Comparison of ENCODE assay signal across 9 cellular contexts in the genomic region with DNA sequence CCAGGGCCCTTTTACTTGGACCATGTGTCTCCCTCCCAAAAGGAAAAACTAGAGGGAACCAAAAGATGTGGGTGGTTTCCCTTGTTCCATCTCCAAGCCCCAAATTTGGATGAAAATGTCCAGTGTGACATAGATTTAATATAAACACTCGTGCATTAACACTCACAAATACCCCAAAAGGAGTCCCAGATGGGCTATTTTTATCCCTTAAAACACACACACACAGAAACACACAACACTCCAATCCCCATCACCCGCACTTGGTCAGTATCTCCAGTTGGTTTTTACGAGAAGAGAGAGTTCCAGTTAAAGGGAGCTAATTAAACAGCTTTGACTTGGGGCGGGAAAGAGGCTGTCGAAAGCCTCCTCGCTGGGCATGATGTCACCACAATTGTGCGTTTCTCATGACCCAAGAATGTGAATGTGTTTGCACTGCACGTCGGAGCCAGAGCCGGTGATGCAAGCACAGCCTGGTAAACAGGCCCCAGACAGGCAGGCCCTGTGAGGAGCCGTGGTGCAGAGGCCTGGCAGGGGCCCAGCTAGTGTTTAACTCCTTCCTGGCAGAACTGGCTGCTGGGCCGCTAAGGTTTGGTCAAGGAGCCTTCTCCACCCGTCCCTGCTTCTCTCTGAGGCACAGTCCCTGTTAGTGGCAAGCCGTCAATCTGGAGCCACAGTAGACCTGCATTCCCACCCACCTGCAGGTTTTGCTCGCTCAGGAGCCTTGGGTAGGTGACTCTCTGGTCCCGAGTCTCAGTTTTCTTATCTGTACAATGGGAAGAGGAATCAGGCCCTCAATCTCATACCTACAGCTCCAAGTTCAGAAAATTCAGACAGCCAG. TPM values are rescaled to one million over a fixed set of nuclear protein-coding genes. Genes with fewer than 3 reads are reported as not detected.
DNase-seq lines count a peak whose midpoint lies in the region; ATAC-seq and TF ChIP-seq lines count a peak whose summit lies in the region.
"Had no signal": no experiment of that assay in that cellular context is flagged by ENCODE, and none has a peak within 500 bp of the region (broad histone marks: within the 10 kb centered on the region; RNA-seq: fewer than 3 reads in every experiment).

No MANE protein-coding gene starts in this region.

- H3K4me3 ChIP-seq in BE2C (ENCODE audit: low read depth, low read length), result no peak overlapping the region
- H3K4me3 ChIP-seq in liver (ENCODE audit: low read depth in 1 of 3, low read length in 3 of 3), result no peak overlapping the region
- H3K4me3 ChIP-seq in testis, result no peak overlapping the region

- intact Hi-C loops in testis (cut with DNase I; ENCODE audit: low total_unique reads), result no loop called here

- peak; percentile 4 to 52 for TF ChIP-seq RAD21 in liver (IDR thresholded peaks at IDR 0.05)

- H3K4me1 Mint-ChIP-seq in chondrocyte (ENCODE audit: low read depth), result peaks cover 19% of the 10 kb centered on the region
- H3K4me1 Mint-ChIP-seq: central memory CD8-positive, alpha-beta T cell had no signal

- 43% methylated on average over 16 of the region's 16 CpGs for WGBS in liver
- 47% methylated on average over 9 to 15 of the region's 16 CpGs for WGBS in testis, 2 donors

- H3K4me3 Mint-ChIP-seq in chondrocyte (ENCODE audit: unreplicated experiment), result no peak overlapping the region
- H3K4me3 Mint-ChIP-seq: central memory CD8-positive, alpha-beta T cell had no signal

- H3K27ac ChIP-seq in liver (ENCODE audit: low read depth in 1 of 2, low read length in 2 of 2) (peak overlapping the region; percentile 46 to 59), testis (peak overlapping the region in 1 of 2 donors; percentile 10)

- TF ChIP-seq POLR2A in testis (IDR thresholded peaks at IDR 0.05), result no peak

- peak; percentile 64 for DNase-seq in BE2C
- peak; percentile 27 for DNase-seq in NCI-H1092 treated with DMSO at 0.1 percent for 48 hours (lab: John Stamatoyannopoulos, UW)
- peak; percentile 93 for DNase-seq in chondrocyte (ENCODE audit: low spot score)
- DNase-seq in testis, result peak; percentile 69
- DNase-seq in NCI-H1105 treated with DMSO at 0.1 percent for 48 hours (lab: John Stamatoyannopoulos, UW), result no peak

- H3K27me3 ChIP-seq in BE2C (no peaks in the 10 kb centered on the region), liver (ENCODE audit: control insufficient read depth in 4 of 4, insufficient read depth in 4 of 4, low read length in 3 of 4) (no peaks in the 10 kb centered on the region), testis (no peaks in the 10 kb centered on the region)

- H3K9ac ChIP-seq in liver (ENCODE audit: low read depth in 1 of 2, low read length in 2 of 2), result peak overlapping the region in 1 of 2 donors; percentile 43

- ATAC-seq in HG03460 (IDR thresholded peaks at IDR 0.05; ENCODE audit: unreplicated experiment), result no peak
- no peak for ATAC-seq in GM18907 (IDR thresholded peaks at IDR 0.05; ENCODE audit: unreplicated experiment)

- H3K9me3 Mint-ChIP-seq in chondrocyte (ENCODE audit: low read depth), result no peaks in the 10 kb centered on the region
- H3K9me3 Mint-ChIP-seq: central memory CD8-positive, alpha-beta T cell had no signal

- TF ChIP-seq CTCF in BE2C (IDR thresholded peaks at IDR 0.05; ENCODE audit: low read depth, low read length) (no peak), chondrocyte (IDR thresholded peaks at IDR 0.05) (no peak), liver (IDR thresholded peaks at IDR 0.05; ENCODE audit: low read depth, low read length, missing input control) (no peak), testis (IDR thresholded peaks at IDR 0.05) (no peak)

- peak overlapping the region; percentile 67 for H3K27ac Mint-ChIP-seq in chondrocyte (ENCODE audit: unreplicated experiment)

- no peaks in the 10 kb centered on the region for H3K27me3 Mint-ChIP-seq in chondrocyte (ENCODE audit: low read depth)
- H3K27me3 Mint-ChIP-seq: central memory CD8-positive, alpha-beta T cell had no signal

- H3K9me3 ChIP-seq in BE2C (no peaks in the 10 kb centered on the region), liver (ENCODE audit: control insufficient read depth in 4 of 4, low read length in 3 of 4) (no peaks in the 10 kb centered on the region), testis (no peaks in the 10 kb centered on the region)

- no peaks in the 10 kb centered on the region for H3K36me3 Mint-ChIP-seq in chondrocyte (ENCODE audit: low read depth)

- H3K4me1 ChIP-seq in BE2C (no peaks in the 10 kb centered on the region), liver (ENCODE audit: control insufficient read depth in 4 of 4, insufficient read depth in 4 of 4, low read length in 3 of 4) (peaks cover 0 to 5% (median 1%) of the 10 kb centered on the region in 4 donors), testis (peaks cover 5% of the 10 kb centered on the region)

- H3K36me3 ChIP-seq in BE2C (no peaks in the 10 kb centered on the region), liver (ENCODE audit: control insufficient read depth in 4 of 4, insufficient read depth in 3 of 4, low read depth in 1 of 4, low read length in 3 of 4) (no peaks in the 10 kb centered on the region), testis (ENCODE audit: low read depth, missing control alignments) (no peaks in the 10 kb centered on the region)

TF ChIP-seq in liver, 16 proteins besides CTCF, POLR2A, EP300 and RAD21 (continues in another document):
- TF ChIP-seq REST (IDR thresholded peaks at IDR 0.05), result no peak
- peak; percentile 67 to 88 for TF ChIP-seq JUND (IDR thresholded peaks at IDR 0.05)
- no peak for TF ChIP-seq YY1 (IDR thresholded peaks at IDR 0.05)
- TF ChIP-seq, protein P1, sequence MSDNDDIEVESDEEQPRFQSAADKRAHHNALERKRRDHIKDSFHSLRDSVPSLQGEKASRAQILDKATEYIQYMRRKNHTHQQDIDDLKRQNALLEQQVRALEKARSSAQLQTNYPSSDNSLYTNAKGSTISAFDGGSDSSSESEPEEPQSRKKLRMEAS (IDR thresholded peaks at IDR 0.05), result peak; percentile 29
- peak; percentile 98 for TF ChIP-seq ATF3 (IDR thresholded peaks at IDR 0.05)
- TF ChIP-seq, protein P2, sequence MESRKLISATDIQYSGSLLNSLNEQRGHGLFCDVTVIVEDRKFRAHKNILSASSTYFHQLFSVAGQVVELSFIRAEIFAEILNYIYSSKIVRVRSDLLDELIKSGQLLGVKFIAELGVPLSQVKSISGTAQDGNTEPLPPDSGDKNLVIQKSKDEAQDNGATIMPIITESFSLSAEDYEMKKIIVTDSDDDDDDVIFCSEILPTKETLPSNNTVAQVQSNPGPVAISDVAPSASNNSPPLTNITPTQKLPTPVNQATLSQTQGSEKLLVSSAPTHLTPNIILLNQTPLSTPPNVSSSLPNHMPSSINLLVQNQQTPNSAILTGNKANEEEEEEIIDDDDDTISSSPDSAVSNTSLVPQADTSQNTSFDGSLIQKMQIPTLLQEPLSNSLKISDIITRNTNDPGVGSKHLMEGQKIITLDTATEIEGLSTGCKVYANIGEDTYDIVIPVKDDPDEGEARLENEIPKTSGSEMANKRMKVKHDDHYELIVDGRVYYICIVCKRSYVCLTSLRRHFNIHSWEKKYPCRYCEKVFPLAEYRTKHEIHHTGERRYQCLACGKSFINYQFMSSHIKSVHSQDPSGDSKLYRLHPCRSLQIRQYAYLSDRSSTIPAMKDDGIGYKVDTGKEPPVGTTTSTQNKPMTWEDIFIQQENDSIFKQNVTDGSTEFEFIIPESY (IDR thresholded peaks at IDR 0.05), result no peak
- TF ChIP-seq GABPA (IDR thresholded peaks at IDR 0.05 in 1 of 2, conservative IDR thresholded peaks at IDR 0.05 in 1 of 2), result no peak
- TF ChIP-seq NR2F2 (IDR thresholded peaks at IDR 0.05), result peak; percentile 36
- no peak for TF ChIP-seq TAF1 (conservative IDR thresholded peaks at IDR 0.05)
- TF ChIP-seq RXRA (IDR thresholded peaks at IDR 0.05), result peak; percentile 44 to 62
- TF ChIP-seq HNF4A (conservative IDR thresholded peaks at IDR 0.05), result peak; percentile 6 to 22
- no peak for TF ChIP-seq HNF4G (IDR thresholded peaks at IDR 0.05)
- TF ChIP-seq FOXA2 (IDR thresholded peaks at IDR 0.05), result peak; percentile 30
- no peak for TF ChIP-seq FOXA1 (IDR thresholded peaks at IDR 0.05)

RNA-seq across cellular contexts. Expression of gene SMTN, which starts 25.6 kb away (rescaled TPM):
- polyA plus RNA-seq in BE2C (2012; ENCODE audit: insufficient read depth, insufficient read length, low read depth), result 85.8 TPM
- total RNA-seq in chondrocyte (37.9 to 58.1 TPM (median 47.2 TPM) in 3 replicates), liver (10 to 100 TPM; 11.2 to 47.3 TPM), testis (10 to 100 TPM; 50.1 to 52.5 TPM)
- polyA plus RNA-seq in liver (10 to 100 TPM; 10.1 to 16.4 TPM), testis (ENCODE audit: insufficient read depth, low read depth, low replicate concordance) (31.6 TPM)

RNA-seq across cellular contexts. Expression of gene SELENOM, which starts 51.8 kb away (rescaled TPM):
- polyA plus RNA-seq in BE2C (2012; ENCODE audit: insufficient read depth, insufficient read length, low read depth), result 21.5 TPM
- total RNA-seq in chondrocyte (200 to 228 TPM (median 217 TPM) in 3 replicates), liver (1 to 10 TPM; 3.0 to 9.0 TPM), testis (100 to 1,000 TPM in 1 of 2 donors, 10 to 100 TPM in 1; 82.8 to 102 TPM)
- polyA plus RNA-seq in liver (10 to 100 TPM; 15.5 to 17.3 TPM), testis (ENCODE audit: insufficient read depth, low read depth, low replicate concordance) (77.4 TPM)

Comparison
In these comparisons a context has a peak if more than half of its experiments do, and no peak if none do; other contexts are left out.
1. RNA of gene SELENOM, which starts 51.8 kb away (total RNA-seq): 200 to 228 TPM in chondrocyte and 82.8 to 102 TPM in testis; 3.0 to 9.0 TPM in liver; every median in the first group is over 4 times any median in the second.